ENCODE assay signal across 1 cellular context in genomic region chr12:49783917-49784676, GRCh38.
TF ChIP-seq lines count a peak whose summit lies in the region.

No MANE protein-coding gene starts in this region.

TF ChIP-seq in A549, 52 proteins besides CTCF, POLR2A, EP300 and RAD21:
- TF ChIP-seq MYC (IDR thresholded peaks at IDR 0.05; ENCODE audit: borderline replicate concordance, low read length) (no peak), FOXS1 (CRISPR knock-in tag; IDR thresholded peaks at IDR 0.05) (no peak), HMGXB4 (CRISPR knock-in tag; IDR thresholded peaks at IDR 0.05; ENCODE audit: borderline replicate concordance) (no peak)
